12 cellular contexts compared by ENCODE assay signal in genomic region chr10:48494611-48495010, GRCh38.
"Had no signal": no experiment of that assay in that cellular context is flagged by ENCODE, and none has a peak within 500 bp of the region (broad histone marks: within the 10 kb centered on the region; RNA-seq: fewer than 3 reads in every experiment).

No MANE protein-coding gene starts in this region.

- H3K9me3 ChIP-seq: SJSA1, spleen had no signal

- H3K4me3 Mint-ChIP-seq: brain, nephron progenitor cell had no signal

- H3K27ac Mint-ChIP-seq: activated naive CD4-positive, alpha-beta T cell treated with anti-CD3 and anti-CD28 coated beads for 36 hours; brain; nephron progenitor cell had no signal

- H3K36me3 Mint-ChIP-seq: brain had no signal

- H3K27ac ChIP-seq: dorsolateral prefrontal cortex, SJSA1, spleen had no signal

- DNase-seq: left cardiac atrium; nephron progenitor cell; spleen; stimulated activated CD4-positive, alpha-beta T cell treated with anti-CD3 and anti-CD28 coated beads, Interleukin-1b, Interleukin-23, amount 100 ng/mL, for 48 hours; stimulated activated naive CD4-positive, alpha-beta T cell; SW 1271 had no signal

- H3K27me3 ChIP-seq: dorsolateral prefrontal cortex, SJSA1 had no signal

- H3K36me3 ChIP-seq: SJSA1, spleen had no signal

- H3K4me3 ChIP-seq: dorsolateral prefrontal cortex, SJSA1, spleen had no signal

- ATAC-seq: esophagus mucosa, left cardiac atrium, sciatic nerve had no signal

- H3K9me3 Mint-ChIP-seq: activated naive CD4-positive, alpha-beta T cell treated with anti-CD3 and anti-CD28 coated beads for 36 hours; brain; nephron progenitor cell had no signal
